ENCODE assay signal across 10 cellular contexts in genomic region chr10:119281581-119282071, GRCh38.
DNase-seq lines count a peak whose midpoint lies in the region; TF ChIP-seq lines count a peak whose summit lies in the region.
"Had no signal": no experiment of that assay in that cellular context is flagged by ENCODE, and none has a peak within 500 bp of the region (broad histone marks: within the 10 kb centered on the region; RNA-seq: fewer than 3 reads in every experiment).

No MANE protein-coding gene starts in this region.

- H3K36me3 Mint-ChIP-seq in CD4-positive, alpha-beta memory T cell = peaks cover 0 to 2% of the 10 kb centered on the region in 2 donors

- H3K4me3 ChIP-seq in CD4-positive, alpha-beta memory T cell (ENCODE audit: low read length in 2 of 2) = no peak overlapping the region
- no peak overlapping the region for H3K4me3 ChIP-seq in foreskin fibroblast (ENCODE audit: low read depth in 1 of 2, low read length in 2 of 2)

- H3K27ac ChIP-seq in CD4-positive, alpha-beta memory T cell (ENCODE audit: low read depth, low read length) = no peak overlapping the region

- H3K4me1 ChIP-seq in CD4-positive, alpha-beta memory T cell (ENCODE audit: insufficient read depth, low read length) = peaks cover 61% of the 10 kb centered on the region

- no peaks in the 10 kb centered on the region for H3K27me3 Mint-ChIP-seq in CD4-positive, alpha-beta memory T cell

- no peaks in the 10 kb centered on the region for H3K36me3 ChIP-seq in CD4-positive, alpha-beta memory T cell (ENCODE audit: insufficient read depth, low read length)

- H3K9me3 ChIP-seq in CD4-positive, alpha-beta memory T cell (ENCODE audit: control insufficient read depth in 1 of 2, low read length in 2 of 2) = no peaks in the 10 kb centered on the region

- DNase-seq in CD4-positive, alpha-beta memory T cell = no peak
- peak; percentile 80 for DNase-seq in NCI-H82 (lab: John Stamatoyannopoulos, UW)
- peak; percentile 24 to 70 for DNase-seq in foreskin fibroblast
- DNase-seq in posterior cingulate gyrus = peak; percentile 40 to 95 (median 64)
- no peak for DNase-seq in activated CD4-positive, alpha-beta T cell treated with anti-CD3 and anti-CD28 coated beads, Interleukin-2, amount 50 U/mL, for 1 hour
- no peak for DNase-seq in NCI-H146 (lab: John Stamatoyannopoulos, UW)
- no peak for DNase-seq in HT-29 (ENCODE audit: low spot score)
- no peak for DNase-seq in activated CD4-positive, alpha-beta T cell treated with anti-CD3 and anti-CD28 coated beads, Interleukin-2, amount 50 U/mL, for 48 hours
- DNase-seq: MM.1S; stimulated activated CD4-positive, alpha-beta T cell treated with anti-CD3 and anti-CD28 coated beads, Interleukin-15, amount 100 ng/mL, for 24 hours had no signal

- TF ChIP-seq CTCF in foreskin fibroblast (IDR thresholded peaks at IDR 0.05; ENCODE audit: low read depth, low read length) = no peak

- H3K27me3 ChIP-seq in CD4-positive, alpha-beta memory T cell (ENCODE audit: insufficient read depth, low read length) = no peaks in the 10 kb centered on the region

- H3K27ac Mint-ChIP-seq in CD4-positive, alpha-beta memory T cell = peak overlapping the region in 4 of 7 donors; percentile 23 to 57 (median 55)

- CTCF ChIA-PET in CD4-positive, alpha-beta memory T cell (lab: Charles Lee; ENCODE audit: partially characterized antibody) = interaction anchor here (1.2 to 2.3 kb wide), 2 partner anchors 8 to 134 kb away, joined by 3 to 10 read pairs; no protein-coding TSS in a partner anchor

- peak overlapping the region in 1 of 8 donors; percentile 29 for H3K4me3 Mint-ChIP-seq in CD4-positive, alpha-beta memory T cell

- intact Hi-C loops in CD4-positive, alpha-beta memory T cell (cut with micrococcal nuclease) = no loop called here
- intact Hi-C loops in posterior cingulate gyrus (cut with DNase I) = no loop called here

- peaks cover 30 to 84% (median 60%) of the 10 kb centered on the region in 4 donors for H3K4me1 Mint-ChIP-seq in CD4-positive, alpha-beta memory T cell

- H3K9me3 Mint-ChIP-seq in CD4-positive, alpha-beta memory T cell = peaks cover 0 to 2% (median 0%) of the 10 kb centered on the region in 8 donors

- POLR2A ChIA-PET in CD4-positive, alpha-beta memory T cell (lab: Charles Lee; ENCODE audit: partially characterized antibody) = no interaction called here

Comparison
In these comparisons a context has a peak if more than half of its experiments do, and no peak if none do; other contexts are left out.
1. DNase-seq: peak in NCI-H82 (single experiment), foreskin fibroblast (2 of 2) and posterior cingulate gyrus (10 of 10); none in CD4-positive, alpha-beta memory T cell (0 of 5), activated CD4-positive, alpha-beta T cell treated with anti-CD3 and anti-CD28 coated beads, Interleukin-2, amount 50 U/mL, for 1 hour (single experiment), NCI-H146 (single experiment), HT-29 (single experiment) and activated CD4-positive, alpha-beta T cell treated with anti-CD3 and anti-CD28 coated beads, Interleukin-2, amount 50 U/mL, for 48 hours (0 of 2).